In genomic region chr22:19174106-19175025, GRCh38 we compare ENCODE assay signal across 8 cellular contexts. TPM values are rescaled to one million over a fixed set of nuclear protein-coding genes. Genes with fewer than 3 reads are reported as not detected.
DNase-seq lines count a peak whose midpoint lies in the region; ATAC-seq and TF ChIP-seq lines count a peak whose summit lies in the region.

No MANE protein-coding gene starts in this region.

- H3K27ac Mint-ChIP-seq in activated CD8-positive, alpha-beta T cell treated with anti-CD3 and anti-CD28 coated beads, Interleukin-2, amount 10 ng/mL, durations not matched to agents 7 days and 5 days = peak overlapping the region; percentile 39
- no peak overlapping the region for H3K27ac Mint-ChIP-seq in activated CD8-positive, alpha-beta T cell treated with anti-CD3 and anti-CD28 coated beads for 36 hours

- no peak for TF ChIP-seq CTCF in activated CD8-positive, alpha-beta T cell treated with anti-CD3 and anti-CD28 coated beads for 36 hours (IDR thresholded peaks at IDR 0.05)

- intact Hi-C loops in activated CD8-positive, alpha-beta T cell treated with anti-CD3 and anti-CD28 coated beads for 36 hours (cut with micrococcal nuclease) = no loop called here

- no peaks in the 10 kb centered on the region for H3K9me3 Mint-ChIP-seq in activated CD8-positive, alpha-beta T cell treated with anti-CD3 and anti-CD28 coated beads, Interleukin-2, amount 10 ng/mL, durations not matched to agents 7 days and 5 days (ENCODE audit: insufficient read depth)
- H3K9me3 Mint-ChIP-seq in activated CD8-positive, alpha-beta T cell treated with anti-CD3 and anti-CD28 coated beads for 36 hours = no peaks in the 10 kb centered on the region

- H3K4me3 Mint-ChIP-seq in activated CD8-positive, alpha-beta T cell treated with anti-CD3 and anti-CD28 coated beads, Interleukin-2, amount 10 ng/mL, durations not matched to agents 7 days and 5 days = no peak overlapping the region
- H3K4me3 Mint-ChIP-seq in activated CD8-positive, alpha-beta T cell treated with anti-CD3 and anti-CD28 coated beads for 36 hours = no peak overlapping the region

- POLR2A ChIA-PET in activated CD8-positive, alpha-beta T cell treated with anti-CD3 and anti-CD28 coated beads, Interleukin-2, amount 10 ng/mL, durations not matched to agents 7 days and 5 days (lab: Charles Lee) = no interaction called here
- POLR2A ChIA-PET in activated CD8-positive, alpha-beta T cell treated with anti-CD3 and anti-CD28 coated beads for 36 hours (lab: Charles Lee) = interaction anchor here (1.1 to 1.7 kb wide), 4 partner anchors 9 to 118 kb away, joined by 3 to 7 read pairs (median 4); no protein-coding TSS in a partner anchor

- peaks cover 48% of the 10 kb centered on the region for H3K4me1 Mint-ChIP-seq in activated CD8-positive, alpha-beta T cell treated with anti-CD3 and anti-CD28 coated beads, Interleukin-2, amount 10 ng/mL, durations not matched to agents 7 days and 5 days (ENCODE audit: low read depth)
- H3K4me1 Mint-ChIP-seq in activated CD8-positive, alpha-beta T cell treated with anti-CD3 and anti-CD28 coated beads for 36 hours (ENCODE audit: low read depth) = peaks cover 37% of the 10 kb centered on the region

- DNase-seq in activated CD8-positive, alpha-beta T cell treated with anti-CD3 and anti-CD28 coated beads, Interleukin-2, amount 10 ng/mL, durations not matched to agents 7 days and 5 days = no peak
- no peak for DNase-seq in activated CD8-positive, alpha-beta T cell treated with anti-CD3 and anti-CD28 coated beads for 36 hours
- DNase-seq in RPMI7951 (ENCODE audit: low read depth) (peak; percentile 68), germinal center (ENCODE audit: low spot score) (peak; percentile 58), stromal cell of bone marrow (ENCODE audit: low read depth) (peak; percentile 32), LoVo (ENCODE audit: low spot score) (no peak)

- ATAC-seq in activated CD8-positive, alpha-beta T cell treated with anti-CD3 and anti-CD28 coated beads, Interleukin-2, amount 10 ng/mL, durations not matched to agents 7 days and 5 days = no peak
- ATAC-seq in activated CD8-positive, alpha-beta T cell treated with anti-CD3 and anti-CD28 coated beads for 36 hours = no peak
- ATAC-seq in GM18868 (IDR thresholded peaks at IDR 0.05; ENCODE audit: unreplicated experiment) (no peak), GM21576 (IDR thresholded peaks at IDR 0.05; ENCODE audit: unreplicated experiment) (no peak)

- no peaks in the 10 kb centered on the region for H3K36me3 Mint-ChIP-seq in activated CD8-positive, alpha-beta T cell treated with anti-CD3 and anti-CD28 coated beads, Interleukin-2, amount 10 ng/mL, durations not matched to agents 7 days and 5 days (ENCODE audit: low read depth)
- H3K36me3 Mint-ChIP-seq in activated CD8-positive, alpha-beta T cell treated with anti-CD3 and anti-CD28 coated beads for 36 hours (ENCODE audit: low read depth) = peaks cover 16% of the 10 kb centered on the region

- peaks cover 11% of the 10 kb centered on the region for H3K27me3 Mint-ChIP-seq in activated CD8-positive, alpha-beta T cell treated with anti-CD3 and anti-CD28 coated beads, Interleukin-2, amount 10 ng/mL, durations not matched to agents 7 days and 5 days (ENCODE audit: low read depth)
- H3K27me3 Mint-ChIP-seq in activated CD8-positive, alpha-beta T cell treated with anti-CD3 and anti-CD28 coated beads for 36 hours = peaks cover 10% of the 10 kb centered on the region

- CTCF ChIA-PET in activated CD8-positive, alpha-beta T cell treated with anti-CD3 and anti-CD28 coated beads, Interleukin-2, amount 10 ng/mL, durations not matched to agents 7 days and 5 days (lab: Charles Lee) = no interaction called here
- CTCF ChIA-PET in activated CD8-positive, alpha-beta T cell treated with anti-CD3 and anti-CD28 coated beads for 36 hours (lab: Charles Lee) = no interaction called here

RNA-seq across cellular contexts. Expression of gene SLC25A1, which starts 4.2 kb away (rescaled TPM):
- 10 to 100 TPM; 69.1 to 73.0 TPM for total RNA-seq in activated CD8-positive, alpha-beta T cell treated with anti-CD3 and anti-CD28 coated beads, Interleukin-2, amount 10 ng/mL, durations not matched to agents 7 days and 5 days
- total RNA-seq in activated CD8-positive, alpha-beta T cell treated with anti-CD3 and anti-CD28 coated beads for 36 hours = 10 to 100 TPM; 56.4 to 57.6 TPM
- total RNA-seq in RPMI7951 (2014; rRNA removed; shearing (Covaris generic)) = 58.3 and 70.0 TPM in 2 replicates

RNA-seq across cellular contexts. Expression of gene GSC2, which starts 24.3 kb away (rescaled TPM):
- not detected for total RNA-seq in activated CD8-positive, alpha-beta T cell treated with anti-CD3 and anti-CD28 coated beads, Interleukin-2, amount 10 ng/mL, durations not matched to agents 7 days and 5 days
- total RNA-seq in activated CD8-positive, alpha-beta T cell treated with anti-CD3 and anti-CD28 coated beads for 36 hours = not detected
- total RNA-seq in RPMI7951 (2014; rRNA removed; shearing (Covaris generic)) = not detected in 2 replicates

RNA-seq across cellular contexts. Expression of gene ESS2, which starts 29.9 kb away (rescaled TPM):
- total RNA-seq in activated CD8-positive, alpha-beta T cell treated with anti-CD3 and anti-CD28 coated beads, Interleukin-2, amount 10 ng/mL, durations not matched to agents 7 days and 5 days = 10 to 100 TPM; 18.8 to 19.6 TPM
- total RNA-seq in activated CD8-positive, alpha-beta T cell treated with anti-CD3 and anti-CD28 coated beads for 36 hours = 10 to 100 TPM; 11.7 to 12.9 TPM
- total RNA-seq in RPMI7951 (2014; rRNA removed; shearing (Covaris generic)) = 9.4 and 10.2 TPM in 2 replicates

RNA-seq across cellular contexts. Expression of gene TSSK2, which starts 43.3 kb away (rescaled TPM):
- not detected for total RNA-seq in activated CD8-positive, alpha-beta T cell treated with anti-CD3 and anti-CD28 coated beads, Interleukin-2, amount 10 ng/mL, durations not matched to agents 7 days and 5 days
- not detected for total RNA-seq in activated CD8-positive, alpha-beta T cell treated with anti-CD3 and anti-CD28 coated beads for 36 hours
- total RNA-seq in RPMI7951 (2014; rRNA removed; shearing (Covaris generic)) = not detected in 2 replicates

RNA-seq across cellular contexts. Expression of gene DGCR2, which starts 52.2 kb away (rescaled TPM):
- total RNA-seq in activated CD8-positive, alpha-beta T cell treated with anti-CD3 and anti-CD28 coated beads, Interleukin-2, amount 10 ng/mL, durations not matched to agents 7 days and 5 days = 10 to 100 TPM; 30.5 to 34.2 TPM
- total RNA-seq in activated CD8-positive, alpha-beta T cell treated with anti-CD3 and anti-CD28 coated beads for 36 hours = 10 to 100 TPM; 18.0 to 20.0 TPM
- total RNA-seq in RPMI7951 (2014; rRNA removed; shearing (Covaris generic)) = 24.8 and 32.0 TPM in 2 replicates

Comparison
In these comparisons a context has a peak if more than half of its experiments do, and no peak if none do; other contexts are left out.
1. DNase-seq: peak in RPMI7951 (single experiment), germinal center (single experiment) and stromal cell of bone marrow (single experiment); none in activated CD8-positive, alpha-beta T cell treated with anti-CD3 and anti-CD28 coated beads, Interleukin-2, amount 10 ng/mL, durations not matched to agents 7 days and 5 days (single experiment), activated CD8-positive, alpha-beta T cell treated with anti-CD3 and anti-CD28 coated beads for 36 hours (single experiment) and LoVo (single experiment).